In genomic region chr20:50447102-50447804, GRCh38 we compare ENCODE assay signal across 17 cellular contexts.
"Had no signal": no experiment of that assay in that cellular context is flagged by ENCODE, and none has a peak within 500 bp of the region (broad histone marks: within the 10 kb centered on the region; RNA-seq: fewer than 3 reads in every experiment).

No MANE protein-coding gene starts in this region.

- H3K36me3 Mint-ChIP-seq: naive thymus-derived CD4-positive, alpha-beta T cell had no signal

- H3K27me3 ChIP-seq: gastroesophageal sphincter had no signal

- DNase-seq: activated CD4-positive, alpha-beta T cell treated with anti-CD3 and anti-CD28 coated beads for 4 hours; activated CD8-positive, alpha-beta memory T cell treated with anti-CD3 and anti-CD28 coated beads, Interleukin-2, amount 50 U/mL, for 4 hours; activated CD8-positive, alpha-beta T cell treated with anti-CD3 and anti-CD28 coated beads for 36 hours; activated naive CD4-positive, alpha-beta T cell; caudate nucleus; effector CD8-positive, alpha-beta T cell; kidney; midbrain; naive thymus-derived CD4-positive, alpha-beta T cell; occipital lobe; stimulated activated CD4-positive, alpha-beta T cell treated with anti-CD3 and anti-CD28 coated beads, Interleukin-12 subunit alpha, Interleukin-12 subunit beta, amount 100 ng/mL, for 4 hours; stimulated activated CD8-positive, alpha-beta memory T cell treated with anti-CD3 and anti-CD28 coated beads, Interleukin-4, amount 100 ng/mL, for 48 hours; stimulated activated naive CD8-positive, alpha-beta T cell treated with anti-CD3 and anti-CD28 coated beads, Interleukin-15, amount 100 ng/mL, for 72 hours; T-helper 1 cell had no signal

- H3K27ac Mint-ChIP-seq: activated CD8-positive, alpha-beta T cell treated with anti-CD3 and anti-CD28 coated beads for 36 hours; naive thymus-derived CD4-positive, alpha-beta T cell; stimulated activated naive CD8-positive, alpha-beta T cell treated with anti-CD3 and anti-CD28 coated beads, Interleukin-15, amount 100 ng/mL, for 72 hours had no signal

- H3K4me3 Mint-ChIP-seq: activated CD8-positive, alpha-beta T cell treated with anti-CD3 and anti-CD28 coated beads for 36 hours; naive thymus-derived CD4-positive, alpha-beta T cell; stimulated activated naive CD8-positive, alpha-beta T cell treated with anti-CD3 and anti-CD28 coated beads, Interleukin-15, amount 100 ng/mL, for 72 hours had no signal

- H3K36me3 ChIP-seq: gastroesophageal sphincter had no signal

- ATAC-seq: activated CD8-positive, alpha-beta T cell treated with anti-CD3 and anti-CD28 coated beads for 36 hours; gastroesophageal sphincter; stimulated activated naive CD8-positive, alpha-beta T cell treated with anti-CD3 and anti-CD28 coated beads, Interleukin-15, amount 100 ng/mL, for 72 hours had no signal

- H3K27ac ChIP-seq: coronary artery, epithelial cell of prostate, gastroesophageal sphincter had no signal

- H3K9me3 ChIP-seq: gastroesophageal sphincter had no signal

- H3K4me3 ChIP-seq: coronary artery, gastroesophageal sphincter had no signal

- H3K9me3 Mint-ChIP-seq: activated CD8-positive, alpha-beta T cell treated with anti-CD3 and anti-CD28 coated beads for 36 hours; stimulated activated naive CD8-positive, alpha-beta T cell treated with anti-CD3 and anti-CD28 coated beads, Interleukin-15, amount 100 ng/mL, for 72 hours had no signal
